ENCODE assay signal across 1 cellular context in genomic region chr17:81909966-81910839, GRCh38.
TF ChIP-seq lines count a peak whose summit lies in the region.

No MANE protein-coding gene starts in this region.

TF ChIP-seq in HepG2, 621 proteins besides CTCF, POLR2A, EP300 and RAD21 (continued from another document and continues in another):
- 0 out of 2 replicates have a peak, but pooled peaks have one; percentile 3 for TF ChIP-seq ZNF512B (CRISPR knock-in tag; IDR thresholded peaks at IDR 0.05; ENCODE audit: borderline replicate concordance)
- TF ChIP-seq RARA (CRISPR knock-in tag; IDR thresholded peaks at IDR 0.05): peak; percentile 87
- TF ChIP-seq RXRA (CRISPR knock-in tag; IDR thresholded peaks at IDR 0.05): peak; percentile 97
- TF ChIP-seq RBM22 (optimal IDR thresholded peaks at IDR 0.05; ENCODE audit: low read length): peak; percentile 83
- TF ChIP-seq, protein P1, sequence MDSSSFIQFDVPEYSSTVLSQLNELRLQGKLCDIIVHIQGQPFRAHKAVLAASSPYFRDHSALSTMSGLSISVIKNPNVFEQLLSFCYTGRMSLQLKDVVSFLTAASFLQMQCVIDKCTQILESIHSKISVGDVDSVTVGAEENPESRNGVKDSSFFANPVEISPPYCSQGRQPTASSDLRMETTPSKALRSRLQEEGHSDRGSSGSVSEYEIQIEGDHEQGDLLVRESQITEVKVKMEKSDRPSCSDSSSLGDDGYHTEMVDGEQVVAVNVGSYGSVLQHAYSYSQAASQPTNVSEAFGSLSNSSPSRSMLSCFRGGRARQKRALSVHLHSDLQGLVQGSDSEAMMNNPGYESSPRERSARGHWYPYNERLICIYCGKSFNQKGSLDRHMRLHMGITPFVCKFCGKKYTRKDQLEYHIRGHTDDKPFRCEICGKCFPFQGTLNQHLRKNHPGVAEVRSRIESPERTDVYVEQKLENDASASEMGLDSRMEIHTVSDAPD (CRISPR knock-in tag; IDR thresholded peaks at IDR 0.05): no peak
- TF ChIP-seq ZFP36 (IDR thresholded peaks at IDR 0.05; ENCODE audit: borderline replicate concordance, low read depth, low read length, partially characterized antibody): no peak
- TF ChIP-seq ZFAT (CRISPR knock-in tag; conservative IDR thresholded peaks at IDR 0.05): 0 out of 2 replicates have a peak, but pooled peaks have one; percentile 49
- TF ChIP-seq, protein P2, sequence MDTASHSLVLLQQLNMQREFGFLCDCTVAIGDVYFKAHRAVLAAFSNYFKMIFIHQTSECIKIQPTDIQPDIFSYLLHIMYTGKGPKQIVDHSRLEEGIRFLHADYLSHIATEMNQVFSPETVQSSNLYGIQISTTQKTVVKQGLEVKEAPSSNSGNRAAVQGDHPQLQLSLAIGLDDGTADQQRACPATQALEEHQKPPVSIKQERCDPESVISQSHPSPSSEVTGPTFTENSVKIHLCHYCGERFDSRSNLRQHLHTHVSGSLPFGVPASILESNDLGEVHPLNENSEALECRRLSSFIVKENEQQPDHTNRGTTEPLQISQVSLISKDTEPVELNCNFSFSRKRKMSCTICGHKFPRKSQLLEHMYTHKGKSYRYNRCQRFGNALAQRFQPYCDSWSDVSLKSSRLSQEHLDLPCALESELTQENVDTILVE (CRISPR knock-in tag; IDR thresholded peaks at IDR 0.05): peak; percentile 88
- peak; percentile 99 for TF ChIP-seq SAP130 (CRISPR knock-in tag; IDR thresholded peaks at IDR 0.05; ENCODE audit: low read depth)
- TF ChIP-seq, protein P3, sequence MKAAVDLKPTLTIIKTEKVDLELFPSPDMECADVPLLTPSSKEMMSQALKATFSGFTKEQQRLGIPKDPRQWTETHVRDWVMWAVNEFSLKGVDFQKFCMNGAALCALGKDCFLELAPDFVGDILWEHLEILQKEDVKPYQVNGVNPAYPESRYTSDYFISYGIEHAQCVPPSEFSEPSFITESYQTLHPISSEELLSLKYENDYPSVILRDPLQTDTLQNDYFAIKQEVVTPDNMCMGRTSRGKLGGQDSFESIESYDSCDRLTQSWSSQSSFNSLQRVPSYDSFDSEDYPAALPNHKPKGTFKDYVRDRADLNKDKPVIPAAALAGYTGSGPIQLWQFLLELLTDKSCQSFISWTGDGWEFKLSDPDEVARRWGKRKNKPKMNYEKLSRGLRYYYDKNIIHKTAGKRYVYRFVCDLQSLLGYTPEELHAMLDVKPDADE (CRISPR knock-in tag; IDR thresholded peaks at IDR 0.05): no peak
- TF ChIP-seq, protein P4, sequence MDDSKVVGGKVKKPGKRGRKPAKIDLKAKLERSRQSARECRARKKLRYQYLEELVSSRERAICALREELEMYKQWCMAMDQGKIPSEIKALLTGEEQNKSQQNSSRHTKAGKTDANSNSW (CRISPR knock-in tag; IDR thresholded peaks at IDR 0.05; ENCODE audit: borderline replicate concordance): no peak
- 0 out of 2 replicates have a peak, but pooled peaks have one; percentile 54 for TF ChIP-seq PAWR (CRISPR knock-in tag; IDR thresholded peaks at IDR 0.05; ENCODE audit: borderline replicate concordance)
- TF ChIP-seq NFYC (CRISPR knock-in tag; IDR thresholded peaks at IDR 0.05): no peak
- TF ChIP-seq ZSCAN31 (CRISPR knock-in tag; IDR thresholded peaks at IDR 0.05; ENCODE audit: low read depth): peak; percentile 33; the same call in 1 of the 2 replicates
- TF ChIP-seq ZNF775 (CRISPR knock-in tag; IDR thresholded peaks at IDR 0.05; ENCODE audit: borderline replicate concordance): peak; percentile 30; the same call in 1 of the 2 replicates
- TF ChIP-seq HMGA1 (CRISPR knock-in tag; conservative IDR thresholded peaks at IDR 0.05): no peak
- no peak for TF ChIP-seq EHMT2 (IDR thresholded peaks at IDR 0.05; ENCODE audit: borderline replicate concordance, low read depth, low read length)
- peak; percentile 47; the same call in 1 of the 2 replicates for TF ChIP-seq SP2 (CRISPR knock-in tag; IDR thresholded peaks at IDR 0.05)
- TF ChIP-seq MATR3 (CRISPR knock-in tag; IDR thresholded peaks at IDR 0.05): no peak
- TF ChIP-seq BRF2 (CRISPR knock-in tag; IDR thresholded peaks at IDR 0.05): peak; percentile 54
- TF ChIP-seq ZNF407 (CRISPR knock-in tag; IDR thresholded peaks at IDR 0.05; ENCODE audit: not compliant biosample characterization): no peak
- TF ChIP-seq NKX3-1 (CRISPR knock-in tag; IDR thresholded peaks at IDR 0.05): peak; percentile 72; the same call in 1 of the 2 replicates
- TF ChIP-seq GATAD2A (CRISPR knock-in tag; IDR thresholded peaks at IDR 0.05): peak; percentile 90
- TF ChIP-seq ZNF430 (CRISPR knock-in tag; IDR thresholded peaks at IDR 0.05): no peak
- TF ChIP-seq CEBPB (IDR thresholded peaks at IDR 0.05; ENCODE audit: borderline replicate concordance, low read depth, low read length): no peak
- 0 out of 2 replicates have a peak, but pooled peaks have one; percentile 60 for TF ChIP-seq TEF (CRISPR knock-in tag; IDR thresholded peaks at IDR 0.05)
- TF ChIP-seq, protein P5, sequence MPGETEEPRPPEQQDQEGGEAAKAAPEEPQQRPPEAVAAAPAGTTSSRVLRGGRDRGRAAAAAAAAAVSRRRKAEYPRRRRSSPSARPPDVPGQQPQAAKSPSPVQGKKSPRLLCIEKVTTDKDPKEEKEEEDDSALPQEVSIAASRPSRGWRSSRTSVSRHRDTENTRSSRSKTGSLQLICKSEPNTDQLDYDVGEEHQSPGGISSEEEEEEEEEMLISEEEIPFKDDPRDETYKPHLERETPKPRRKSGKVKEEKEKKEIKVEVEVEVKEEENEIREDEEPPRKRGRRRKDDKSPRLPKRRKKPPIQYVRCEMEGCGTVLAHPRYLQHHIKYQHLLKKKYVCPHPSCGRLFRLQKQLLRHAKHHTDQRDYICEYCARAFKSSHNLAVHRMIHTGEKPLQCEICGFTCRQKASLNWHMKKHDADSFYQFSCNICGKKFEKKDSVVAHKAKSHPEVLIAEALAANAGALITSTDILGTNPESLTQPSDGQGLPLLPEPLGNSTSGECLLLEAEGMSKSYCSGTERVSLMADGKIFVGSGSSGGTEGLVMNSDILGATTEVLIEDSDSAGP (CRISPR knock-in tag; IDR thresholded peaks at IDR 0.05; ENCODE audit: borderline replicate concordance): peak; percentile 82; the same call in 1 of the 2 replicates
- TF ChIP-seq NFAT5 (CRISPR knock-in tag; IDR thresholded peaks at IDR 0.05): no peak; the same call in 1 of the 2 replicates
- 0 out of 2 replicates have a peak, but pooled peaks have one; percentile 88 for TF ChIP-seq ZNF569 (CRISPR knock-in tag; IDR thresholded peaks at IDR 0.05; ENCODE audit: borderline replicate concordance)
